Comparison of ENCODE assay signal across 9 cellular contexts in the genomic region with DNA sequence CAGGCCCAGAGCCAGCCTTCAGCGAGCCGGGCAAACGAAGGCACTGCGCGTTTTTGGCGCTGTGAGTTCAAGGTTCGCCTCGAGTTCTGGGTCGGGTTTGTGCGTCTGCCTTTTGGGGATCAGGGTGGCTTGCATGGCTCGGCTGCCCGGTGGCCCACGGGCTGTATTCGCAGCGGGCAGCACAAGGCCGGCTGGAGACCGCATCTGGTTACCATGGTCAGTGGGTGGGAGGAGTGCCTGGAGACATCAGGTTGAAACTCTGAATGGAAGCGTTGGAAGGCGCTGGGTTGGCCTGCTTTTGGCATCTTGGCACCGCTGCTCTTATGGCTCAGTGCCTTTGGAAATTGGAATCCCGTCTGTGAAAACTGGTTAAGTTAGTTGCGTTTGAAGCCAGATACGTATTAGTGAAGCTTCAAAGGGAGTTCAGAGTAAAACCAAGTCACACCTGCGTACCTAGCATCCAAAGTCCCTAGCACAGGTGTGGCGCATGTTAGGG. TPM values are rescaled to one million over a fixed set of nuclear protein-coding genes. Genes with fewer than 3 reads are reported as not detected.
A peak's percentile ranks its signal among the peaks of the same experiment; 100 is the strongest.
DNase-seq lines count a peak whose midpoint lies in the region; ATAC-seq and TF ChIP-seq lines count a peak whose summit lies in the region.
"Had no signal": no experiment of that assay in that cellular context is flagged by ENCODE, and none has a peak within 500 bp of the region (broad histone marks: within the 10 kb centered on the region; RNA-seq: fewer than 3 reads in every experiment).

No MANE protein-coding gene starts in this region.

- intact Hi-C loops in cardiac septum (cut with DNase I) = no loop called here

- ATAC-seq in memory B cell (ENCODE audit: low read depth) (no peak), HG02852 (IDR thresholded peaks at IDR 0.05; ENCODE audit: unreplicated experiment) (no peak)

- peak overlapping the region; percentile 43 for H3K4me3 Mint-ChIP-seq in memory B cell

- no peak overlapping the region for H3K27ac Mint-ChIP-seq in memory B cell

- H3K4me1 ChIP-seq in cardiac muscle cell (ENCODE audit: low read depth) (no peaks in the 10 kb centered on the region), urinary bladder (ENCODE audit: insufficient read depth) (peaks cover 2% of the 10 kb centered on the region)

- no peaks in the 10 kb centered on the region for H3K9me3 ChIP-seq in cardiac muscle cell (ENCODE audit: low read depth)

- no peak overlapping the region for H3K27ac ChIP-seq in cardiac muscle cell
- no peak overlapping the region for H3K27ac ChIP-seq in urinary bladder (ENCODE audit: low read depth)

- 19% methylated on average over 25 of the region's 25 CpGs for WGBS in urinary bladder

- DNase-seq in cardiac muscle cell (ENCODE audit: low read depth in 1 of 2, low spot score in 1 of 2) = no peak
- no peak for DNase-seq in cardiac septum (ENCODE audit: low spot score)
- DNase-seq in astrocyte of the spinal cord (ENCODE audit: low read depth, low spot score) = no peak
- DNase-seq in memory B cell (ENCODE audit: low spot score in 2 of 2) = no peak
- DNase-seq in NAMALWA (ENCODE audit: low spot score) = no peak
- DNase-seq in OCI-M2 (lab: John Stamatoyannopoulos, UW; ENCODE audit: unreplicated experiment) = no peak
- DNase-seq: stimulated activated CD4-positive, alpha-beta T cell treated with anti-CD3 and anti-CD28 coated beads, Interleukin-1b, Interleukin-23, amount 100 ng/mL, for 48 hours had no signal

- in situ Hi-C loops in astrocyte of the spinal cord (cut with HindIII; ENCODE audit: low sequenced_read_pairs) = no loop called here

- H3K9me3 Mint-ChIP-seq in memory B cell = no peaks in the 10 kb centered on the region

- peaks cover 9% of the 10 kb centered on the region for H3K4me1 Mint-ChIP-seq in memory B cell

- H3K4me3 ChIP-seq in cardiac muscle cell (peak overlapping the region; percentile 80), astrocyte of the spinal cord (ENCODE audit: low read depth, low read length) (peak overlapping the region; percentile 47), urinary bladder (ENCODE audit: low read depth, low read length) (peak overlapping the region; percentile 45)

- peaks cover 46% of the 10 kb centered on the region for H3K27me3 ChIP-seq in cardiac muscle cell

- H3K27me3 Mint-ChIP-seq in memory B cell = peaks cover 22% of the 10 kb centered on the region

- H3K36me3 Mint-ChIP-seq in memory B cell = peaks cover 4% of the 10 kb centered on the region

- H3K36me3 ChIP-seq in cardiac muscle cell (no peaks in the 10 kb centered on the region), urinary bladder (ENCODE audit: insufficient read depth) (no peaks in the 10 kb centered on the region)

- no peak for TF ChIP-seq CTCF in cardiac muscle cell (IDR thresholded peaks at IDR 0.05; ENCODE audit: low read depth, low read length)
- no peak for TF ChIP-seq CTCF in astrocyte of the spinal cord (IDR thresholded peaks at IDR 0.05; ENCODE audit: low read depth, low read length)

RNA-seq across cellular contexts. Expression of gene SYT16, which starts 0.6 kb away (rescaled TPM):
- total RNA-seq in cardiac muscle cell (0.07 and 0.71 TPM in 2 replicates), cardiac septum (0.73 TPM), urinary bladder (4.1 TPM)
- polyA plus RNA-seq in cardiac muscle cell (0.16 TPM in 1 of 2 replicates, not detected in the other), urinary bladder (0.05 TPM)

RNA-seq across cellular contexts. Expression of gene SNAPC1, which starts 50.9 kb away (rescaled TPM):
- total RNA-seq in cardiac muscle cell = 12.9 and 13.0 TPM in 2 replicates
- polyA plus RNA-seq in cardiac muscle cell = 17.3 and 23.8 TPM in 2 replicates
- total RNA-seq in cardiac septum = 5.0 TPM
- 12.5 TPM for total RNA-seq in urinary bladder
- 7.0 TPM for polyA plus RNA-seq in urinary bladder
